8 cellular contexts compared by ENCODE assay signal in the genomic region with DNA sequence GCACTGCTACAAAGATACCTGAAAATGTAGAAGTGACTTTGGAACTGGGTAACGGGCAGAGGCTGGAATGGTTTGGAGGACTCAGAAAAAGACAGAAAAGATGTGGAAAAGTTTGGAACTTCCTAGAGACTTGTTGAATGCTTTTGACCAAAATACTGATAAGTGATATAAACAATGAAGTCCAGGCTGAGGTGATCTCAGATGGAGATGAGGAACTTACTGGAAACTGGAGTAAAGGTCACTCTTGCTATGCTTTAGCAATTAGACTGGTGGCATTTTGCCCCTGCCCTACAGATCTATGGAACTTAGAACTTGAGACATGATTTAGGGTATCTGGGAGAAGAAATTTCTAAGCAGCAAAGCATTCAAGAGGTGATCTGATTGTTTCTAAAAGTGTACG. TPM values are rescaled to one million over a fixed set of nuclear protein-coding genes. Genes with fewer than 3 reads are reported as not detected.
A peak's percentile ranks its signal among the peaks of the same experiment; 100 is the strongest.
DNase-seq lines count a peak whose midpoint lies in the region; ATAC-seq, FAIRE-seq and TF ChIP-seq lines count a peak whose summit lies in the region.
"Not testable (repeated sequence)": the region's sequence is repeated elsewhere in the genome, so short reads cannot be mapped to it uniquely, and the experiment has no call there.

No MANE protein-coding gene starts in this region.

- peak; percentile 5 for FAIRE-seq in islet of Langerhans (lab: Jason Lieb, UNC)

- TF ChIP-seq CTCF in AG10803 (conservative IDR thresholded peaks at IDR 0.05; ENCODE audit: low read length); natural killer cell (IDR thresholded peaks at IDR 0.05): not testable (repeated sequence)

- intact Hi-C loops in activated CD4-positive, alpha-beta T cell treated with anti-CD3 and anti-CD28 coated beads, Interleukin-2, amount 10 ng/mL, durations not matched to agents 24 days and 14 days (cut with micrococcal nuclease); natural killer cell (cut with micrococcal nuclease): not testable (repeated sequence)

- DNase-seq in AG10803 (ENCODE audit: low read depth) (peak; percentile 6), EH (ENCODE audit: low read depth) (peak; percentile 9), MV-4-11 (lab: John Stamatoyannopoulos, UW) (peak; percentile 15)
- peak; percentile 47 for DNase-seq in activated CD4-positive, alpha-beta T cell treated with anti-CD3 and anti-CD28 coated beads, Interleukin-2, amount 10 ng/mL, durations not matched to agents 24 days and 14 days
- DNase-seq in effector memory CD8-positive, alpha-beta T cell; natural killer cell: not testable (repeated sequence)

- H3K36me3 Mint-ChIP-seq in activated CD4-positive, alpha-beta T cell treated with anti-CD3 and anti-CD28 coated beads, Interleukin-2, amount 10 ng/mL, durations not matched to agents 24 days and 14 days (ENCODE audit: low read depth) = peaks cover 14% of the 10 kb centered on the region
- not testable (repeated sequence) for H3K36me3 Mint-ChIP-seq in activated naive CD8-positive, alpha-beta T cell; effector memory CD8-positive, alpha-beta T cell (ENCODE audit: insufficient read depth); natural killer cell

- not testable (repeated sequence) for ATAC-seq in effector memory CD8-positive, alpha-beta T cell (replicated peaks); natural killer cell

- H3K4me1 Mint-ChIP-seq in activated CD4-positive, alpha-beta T cell treated with anti-CD3 and anti-CD28 coated beads, Interleukin-2, amount 10 ng/mL, durations not matched to agents 24 days and 14 days = peaks cover 42% of the 10 kb centered on the region
- peaks cover 65% of the 10 kb centered on the region for H3K4me1 Mint-ChIP-seq in activated naive CD8-positive, alpha-beta T cell (ENCODE audit: low read depth)
- peaks cover 32 to 59% of the 10 kb centered on the region in 2 donors for H3K4me1 Mint-ChIP-seq in effector memory CD8-positive, alpha-beta T cell (ENCODE audit: low read depth in 2 of 2)
- H3K4me1 Mint-ChIP-seq in natural killer cell = peaks cover 36 to 52% of the 10 kb centered on the region in 2 donors

- H3K9me3 Mint-ChIP-seq in activated CD4-positive, alpha-beta T cell treated with anti-CD3 and anti-CD28 coated beads, Interleukin-2, amount 10 ng/mL, durations not matched to agents 24 days and 14 days; activated naive CD8-positive, alpha-beta T cell (ENCODE audit: low read depth); effector memory CD8-positive, alpha-beta T cell; natural killer cell: not testable (repeated sequence)

- H3K4me3 Mint-ChIP-seq in activated CD4-positive, alpha-beta T cell treated with anti-CD3 and anti-CD28 coated beads, Interleukin-2, amount 10 ng/mL, durations not matched to agents 24 days and 14 days; activated naive CD8-positive, alpha-beta T cell: not testable (repeated sequence)
- peak overlapping the region; percentile 36 to 47 for H3K4me3 Mint-ChIP-seq in effector memory CD8-positive, alpha-beta T cell
- H3K4me3 Mint-ChIP-seq in natural killer cell = peak overlapping the region; percentile 14

- H3K27me3 Mint-ChIP-seq in activated CD4-positive, alpha-beta T cell treated with anti-CD3 and anti-CD28 coated beads, Interleukin-2, amount 10 ng/mL, durations not matched to agents 24 days and 14 days; activated naive CD8-positive, alpha-beta T cell; effector memory CD8-positive, alpha-beta T cell; natural killer cell (ENCODE audit: low read depth in 2 of 2): not testable (repeated sequence)

- not testable (repeated sequence) for H3K27ac Mint-ChIP-seq in activated CD4-positive, alpha-beta T cell treated with anti-CD3 and anti-CD28 coated beads, Interleukin-2, amount 10 ng/mL, durations not matched to agents 24 days and 14 days
- peak overlapping the region; percentile 70 for H3K27ac Mint-ChIP-seq in activated naive CD8-positive, alpha-beta T cell
- H3K27ac Mint-ChIP-seq in effector memory CD8-positive, alpha-beta T cell = peak overlapping the region; percentile 57 to 95
- H3K27ac Mint-ChIP-seq in natural killer cell = peak overlapping the region; percentile 57 to 80

- not testable (repeated sequence) for H3K4me3 ChIP-seq in AG10803 (ENCODE audit: low read length)

RNA-seq across cellular contexts. Expression of a gene that starts 41.6 kb away (rescaled TPM):
- 31.8 and 34.9 TPM in 2 replicates for total RNA-seq in activated CD4-positive, alpha-beta T cell treated with anti-CD3 and anti-CD28 coated beads, Interleukin-2, amount 10 ng/mL, durations not matched to agents 24 days and 14 days
- 10 to 100 TPM; 30.1 to 61.0 (median 42.1) TPM for total RNA-seq in natural killer cell
